In the genomic region with DNA sequence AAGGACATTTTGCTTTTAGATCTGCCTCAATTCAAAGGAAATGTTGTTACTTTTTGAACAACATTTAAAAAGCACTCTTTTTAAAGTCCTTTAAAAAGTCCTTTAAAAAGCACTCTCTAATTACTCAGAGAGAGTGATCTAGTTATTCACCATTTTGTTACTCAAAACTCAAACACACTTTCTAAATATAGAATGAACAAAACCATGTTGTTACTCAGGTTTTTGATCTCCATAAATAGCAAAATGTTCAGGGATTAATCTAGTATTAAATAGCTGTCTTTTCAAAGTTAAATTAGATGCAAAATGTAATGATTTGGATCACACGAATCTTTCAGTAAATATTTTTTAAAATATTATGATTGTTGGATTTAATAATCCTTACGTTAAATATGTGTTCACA, we compare ENCODE assay signal across 13 cellular contexts.
"Had no signal": no experiment of that assay in that cellular context is flagged by ENCODE, and none has a peak within 500 bp of the region (broad histone marks: within the 10 kb centered on the region; RNA-seq: fewer than 3 reads in every experiment).

No MANE protein-coding gene starts in this region.

- H3K4me3 ChIP-seq: right atrium auricular region, smooth muscle cell, suprapubic skin, upper lobe of right lung had no signal

- H3K9me3 Mint-ChIP-seq: activated B cell treated with CpG ODN at 0.5 μM for 24 hours; activated CD4-positive, alpha-beta T cell treated with anti-CD3 and anti-CD28 coated beads, Interleukin-2, amount 10 ng/mL, durations not matched to agents 24 days and 14 days had no signal

- ATAC-seq: upper lobe of right lung had no signal

- H3K36me3 ChIP-seq: right atrium auricular region, suprapubic skin, upper lobe of right lung had no signal

- H3K27me3 Mint-ChIP-seq: activated B cell treated with CpG ODN at 0.5 μM for 24 hours; activated CD4-positive, alpha-beta T cell treated with anti-CD3 and anti-CD28 coated beads, Interleukin-2, amount 10 ng/mL, durations not matched to agents 24 days and 14 days had no signal

- H3K9me3 ChIP-seq: right atrium auricular region, suprapubic skin, upper lobe of right lung had no signal

- H3K4me3 Mint-ChIP-seq: activated B cell treated with CpG ODN at 0.5 μM for 24 hours had no signal

- H3K4me2 ChIP-seq: smooth muscle cell had no signal

- DNase-seq: activated B cell treated with CpG ODN at 0.5 μM for 24 hours; activated CD4-positive, alpha-beta T cell treated with anti-CD3 and anti-CD28 coated beads, Interleukin-2, amount 10 ng/mL, durations not matched to agents 24 days and 14 days; stimulated activated CD4-positive, alpha-beta T cell treated with anti-CD3 and anti-CD28 coated beads, Interleukin-4, amount 100 ng/mL, for 4 hours; stimulated activated CD8-positive, alpha-beta memory T cell treated with anti-CD3 and anti-CD28 coated beads, Interleukin-4, amount 100 ng/mL, for 48 hours; stimulated activated naive CD4-positive, alpha-beta T cell treated with Interleukin-2 at 50 U/mL for 16 hours; upper lobe of right lung had no signal

- H3K27ac Mint-ChIP-seq: activated B cell treated with CpG ODN at 0.5 μM for 24 hours, progenitor cell of endocrine pancreas had no signal

- H3K27ac ChIP-seq: suprapubic skin, upper lobe of right lung had no signal

- H3K27me3 ChIP-seq: right atrium auricular region, suprapubic skin, upper lobe of right lung had no signal

- FAIRE-seq: astrocyte, keratinocyte, TTC549 had no signal
